In genomic region chr11:117842131-117842941, GRCh38 we compare ENCODE assay signal across 18 cellular contexts. TPM values are rescaled to one million over a fixed set of nuclear protein-coding genes. Genes with fewer than 3 reads are reported as not detected.
DNase-seq lines count a peak whose midpoint lies in the region; ATAC-seq, FAIRE-seq and TF ChIP-seq lines count a peak whose summit lies in the region.
"Had no signal": no experiment of that assay in that cellular context is flagged by ENCODE, and none has a peak within 500 bp of the region (broad histone marks: within the 10 kb centered on the region; RNA-seq: fewer than 3 reads in every experiment).

No MANE protein-coding gene starts in this region.

- H3K4me2 ChIP-seq in H1 (ENCODE audit: insufficient read depth in 1 of 2, low read depth in 2 of 2, low read length in 2 of 2) = no peak overlapping the region

- H2BK15ac ChIP-seq in H1 (ENCODE audit: low read length) = no peak overlapping the region

- no peak overlapping the region for H2BK20ac ChIP-seq in H1 (ENCODE audit: low read length)

- no peak for TF ChIP-seq RAD21 in H1 (IDR thresholded peaks at IDR 0.05 in 1 of 2, conservative IDR thresholded peaks at IDR 0.05 in 1 of 2; ENCODE audit: low read depth in 2 of 2, low read length in 2 of 2)

- no peak overlapping the region for H3K56ac ChIP-seq in H1 (replicated peaks; ENCODE audit: insufficient read length, low read depth, low read length)

- H2AK5ac ChIP-seq in H1 (ENCODE audit: low read depth, low read length) = no peak overlapping the region

- intact Hi-C loops in naive thymus-derived CD4-positive, alpha-beta T cell (cut with micrococcal nuclease) = no loop called here
- intact Hi-C loops in vagina (cut with DNase I) = loop anchor here (2.0 kb wide), 1 partner anchor 104 kb away; no protein-coding TSS in a partner anchor

- TF ChIP-seq POLR2A in H1 (IDR thresholded peaks at IDR 0.05; ENCODE audit: control extremely low read depth in 1 of 2, low read depth in 2 of 2, low read length in 2 of 2) = no peak
- no peak for TF ChIP-seq POLR2A in vagina (IDR thresholded peaks at IDR 0.05)

- H4K5ac ChIP-seq in H1 (ENCODE audit: insufficient read length, low read depth, low read length) = no peak overlapping the region

- no peak overlapping the region for H3K9ac ChIP-seq in H1 (replicated peaks in 1 of 4; ENCODE audit: extremely low read depth in 1 of 4, low read depth in 3 of 4, low read length in 3 of 4)

- H3K9me3 Mint-ChIP-seq in activated naive CD8-positive, alpha-beta T cell treated with anti-CD3 and anti-CD28 coated beads, Interleukin-2, amount 10 ng/mL, durations not matched to agents 7 days and 5 days = no peaks in the 10 kb centered on the region
- H3K9me3 Mint-ChIP-seq in activated naive CD8-positive, alpha-beta T cell treated with anti-CD3 and anti-CD28 coated beads, Interleukin-2, amount 50 U/mL, for 24 hours = no peaks in the 10 kb centered on the region
- H3K9me3 Mint-ChIP-seq in naive thymus-derived CD4-positive, alpha-beta T cell = no peaks in the 10 kb centered on the region
- H3K9me3 Mint-ChIP-seq: activated T-cell treated with anti-CD3 and anti-CD28 coated beads, Interleukin-2, amount 50 U/mL, for 24 hours had no signal

- H3K4me3 ChIP-seq in H1 (ENCODE audit: extremely low read depth in 1 of 4, insufficient read depth in 2 of 4, low read depth in 3 of 4, low read length in 4 of 4) (no peak overlapping the region), vagina (no peak overlapping the region)
- H3K4me3 ChIP-seq in naive thymus-derived CD4-positive, alpha-beta T cell (ENCODE audit: low read length) = no peak overlapping the region
- H3K4me3 ChIP-seq: tibial nerve had no signal

- H2BK120ac ChIP-seq in H1 (replicated peaks; ENCODE audit: low read depth, low read length) = no peak overlapping the region

- H3K27ac ChIP-seq in H1 (ENCODE audit: low read depth, low read length) = no peak overlapping the region
- H3K27ac ChIP-seq in naive thymus-derived CD4-positive, alpha-beta T cell (ENCODE audit: low read depth, low read length) = no peak overlapping the region
- H3K27ac ChIP-seq in vagina = no peak overlapping the region

- H3K36me3 ChIP-seq in H1 (ENCODE audit: control insufficient read depth in 2 of 4, insufficient read depth in 4 of 4, low read length in 3 of 4) = no peaks in the 10 kb centered on the region; a peak in 1 of 8 replicates
- no peaks in the 10 kb centered on the region for H3K36me3 ChIP-seq in naive thymus-derived CD4-positive, alpha-beta T cell (ENCODE audit: control insufficient read depth in 2 of 3, insufficient read depth in 3 of 3, low read length in 3 of 3)
- H3K36me3 ChIP-seq in vagina = no peaks in the 10 kb centered on the region

- WGBS in H1 (ENCODE audit: extremely low coverage in 1 of 2, insufficient coverage in 1 of 2, insufficient read length in 1 of 2, insufficient replicate concordance in 2 of 2, low coverage in 1 of 2, low lambda C conversion rate in 2 of 2, missing lambda C conversion rate in 1 of 2), 2 experiments = 83% methylated on average over 16 of the region's 16 CpGs; no CpG with 5 or more reads in 1 of the 2 experiments

- H3K4me1 Mint-ChIP-seq in activated naive CD8-positive, alpha-beta T cell treated with anti-CD3 and anti-CD28 coated beads, Interleukin-2, amount 10 ng/mL, durations not matched to agents 7 days and 5 days = peaks cover 15% of the 10 kb centered on the region
- peaks cover 6% of the 10 kb centered on the region for H3K4me1 Mint-ChIP-seq in activated naive CD8-positive, alpha-beta T cell treated with anti-CD3 and anti-CD28 coated beads, Interleukin-2, amount 50 U/mL, for 24 hours
- H3K4me1 Mint-ChIP-seq in naive thymus-derived CD4-positive, alpha-beta T cell = peaks cover 0 to 12% (median 0%) of the 10 kb centered on the region in 7 donors

- H2BK12ac ChIP-seq in H1 (ENCODE audit: low read depth, low read length) = no peak overlapping the region

- H4K8ac ChIP-seq in H1 (ENCODE audit: extremely low read depth, insufficient read depth, low read length) = 0 out of 2 replicates have a peak overlapping the region, but pooled peaks have one; percentile 28

- TF ChIP-seq EP300 in H1 (IDR thresholded peaks at IDR 0.05; ENCODE audit: borderline replicate concordance in 1 of 2, low read depth in 2 of 2, low read length in 2 of 2) = no peak

- peak; percentile 21 for DNase-seq in activated naive CD8-positive, alpha-beta T cell treated with anti-CD3 and anti-CD28 coated beads, Interleukin-2, amount 10 ng/mL, durations not matched to agents 7 days and 5 days
- DNase-seq in activated naive CD8-positive, alpha-beta T cell treated with anti-CD3 and anti-CD28 coated beads, Interleukin-2, amount 50 U/mL, for 24 hours = no peak
- DNase-seq in H1 (ENCODE audit: low read depth in 1 of 2, low spot score in 2 of 2) (peak in 1 of 2 experiments; percentile 39), vagina (ENCODE audit: extremely low spot score in 2 of 2) (peak; percentile 81 to 82), COLO829 (ENCODE audit: low spot score) (no peak)
- DNase-seq in naive thymus-derived CD4-positive, alpha-beta T cell = no peak
- DNase-seq: ACHN; activated T-cell treated with anti-CD3 and anti-CD28 coated beads, Interleukin-2, amount 50 U/mL, for 24 hours; DMS53; midbrain; NCI-H2227 treated with DMSO at 0.1 percent for 48 hours had no signal

- POLR2A ChIA-PET in activated naive CD8-positive, alpha-beta T cell treated with anti-CD3 and anti-CD28 coated beads, Interleukin-2, amount 10 ng/mL, durations not matched to agents 7 days and 5 days (lab: Charles Lee) = interaction anchor here (0.7 to 1.1 kb wide), 3 partner anchors 25 to 111 kb away, joined by 3 to 5 read pairs (median 5); no protein-coding TSS in a partner anchor
- POLR2A ChIA-PET in H1 (lab: Charles Lee; ENCODE audit: partially characterized antibody) = interaction anchor here (0.7 kb wide), 1 partner anchor 209 kb away, joined by 3 read pairs; no protein-coding TSS in a partner anchor
- POLR2A ChIA-PET in naive thymus-derived CD4-positive, alpha-beta T cell (lab: Charles Lee) = interaction anchor here (1.1 to 3.3 kb wide), 4 partner anchors 13 to 211 kb away, joined by 3 to 24 read pairs (median 8); no protein-coding TSS in a partner anchor

- H3K27me3 ChIP-seq in H1 (replicated peaks in 1 of 4; ENCODE audit: control insufficient read depth in 3 of 4, extremely low read depth in 1 of 4, insufficient read depth in 3 of 4, low read length in 3 of 4) (no peaks in the 10 kb centered on the region), vagina (no peaks in the 10 kb centered on the region)
- H3K27me3 ChIP-seq in naive thymus-derived CD4-positive, alpha-beta T cell (ENCODE audit: control insufficient read depth in 2 of 2, insufficient read depth in 2 of 2, low read length in 2 of 2) = no peaks in the 10 kb centered on the region
- H3K27me3 ChIP-seq: tibial nerve had no signal

- H4K20me1 ChIP-seq in H1 (replicated peaks in 1 of 2; ENCODE audit: control insufficient read depth in 1 of 2, insufficient read depth in 2 of 2, low read length in 2 of 2) = peaks cover 0 to 2% of the 10 kb centered on the region in 2 experiments

- no peaks in the 10 kb centered on the region; the same call in 1 of the 2 replicates for H3K23me2 ChIP-seq in H1 (ENCODE audit: low read depth, low read length)

- no peaks in the 10 kb centered on the region for H3K79me1 ChIP-seq in H1 (ENCODE audit: low read depth, low read length)

- TF ChIP-seq CTCF in H1 (IDR thresholded peaks at IDR 0.05; ENCODE audit: control extremely low read depth in 1 of 3, insufficient read depth in 1 of 3, low read depth in 1 of 3, low read length in 3 of 3) = no peak
- no peak for TF ChIP-seq CTCF in vagina (IDR thresholded peaks at IDR 0.05)

- H3K4me1 ChIP-seq in H1 (replicated peaks in 1 of 4; ENCODE audit: control insufficient read depth in 3 of 4, insufficient read depth in 4 of 4, low read length in 3 of 4) = peaks cover 0 to 6% (median 0%) of the 10 kb centered on the region in 4 experiments; a peak in 2 of 7 replicates
- H3K4me1 ChIP-seq in naive thymus-derived CD4-positive, alpha-beta T cell (ENCODE audit: control insufficient read depth in 2 of 2, insufficient read depth in 2 of 2, low read length in 2 of 2) = peaks cover 6 to 9% of the 10 kb centered on the region in 2 donors
- H3K4me1 ChIP-seq in vagina = no peaks in the 10 kb centered on the region

- H3K9me3 ChIP-seq in H1 (ENCODE audit: insufficient read depth in 2 of 2, low read depth in 1 of 2, low read length in 1 of 2) (no peaks in the 10 kb centered on the region), vagina (no peaks in the 10 kb centered on the region)
- H3K9me3 ChIP-seq in naive thymus-derived CD4-positive, alpha-beta T cell (ENCODE audit: control insufficient read depth in 2 of 3, low read length in 3 of 3) = no peaks in the 10 kb centered on the region
- H3K9me3 ChIP-seq: tibial nerve had no signal

- ATAC-seq in activated naive CD8-positive, alpha-beta T cell treated with anti-CD3 and anti-CD28 coated beads, Interleukin-2, amount 10 ng/mL, durations not matched to agents 7 days and 5 days (ENCODE audit: low read depth) = no peak
- ATAC-seq in activated naive CD8-positive, alpha-beta T cell treated with anti-CD3 and anti-CD28 coated beads, Interleukin-2, amount 50 U/mL, for 24 hours = no peak
- peak; percentile 81 for ATAC-seq in naive thymus-derived CD4-positive, alpha-beta T cell
- ATAC-seq in GM21423 (IDR thresholded peaks at IDR 0.05; ENCODE audit: unreplicated experiment) = no peak
- ATAC-seq in GM21390 (IDR thresholded peaks at IDR 0.05; ENCODE audit: unreplicated experiment) = no peak

- H3K36me3 Mint-ChIP-seq in activated naive CD8-positive, alpha-beta T cell treated with anti-CD3 and anti-CD28 coated beads, Interleukin-2, amount 10 ng/mL, durations not matched to agents 7 days and 5 days = no peaks in the 10 kb centered on the region
- H3K36me3 Mint-ChIP-seq in activated naive CD8-positive, alpha-beta T cell treated with anti-CD3 and anti-CD28 coated beads, Interleukin-2, amount 50 U/mL, for 24 hours (ENCODE audit: low read depth) = no peaks in the 10 kb centered on the region
- no peaks in the 10 kb centered on the region for H3K36me3 Mint-ChIP-seq in naive thymus-derived CD4-positive, alpha-beta T cell

- no peak overlapping the region for H2AFZ ChIP-seq in H1 (ENCODE audit: low read length)

- no peak overlapping the region for H3K18ac ChIP-seq in H1 (ENCODE audit: extremely low read depth, low read length)

- peaks cover 7% of the 10 kb centered on the region for H3K27me3 Mint-ChIP-seq in activated naive CD8-positive, alpha-beta T cell treated with anti-CD3 and anti-CD28 coated beads, Interleukin-2, amount 10 ng/mL, durations not matched to agents 7 days and 5 days
- no peaks in the 10 kb centered on the region for H3K27me3 Mint-ChIP-seq in activated naive CD8-positive, alpha-beta T cell treated with anti-CD3 and anti-CD28 coated beads, Interleukin-2, amount 50 U/mL, for 24 hours
- peaks cover 0 to 41% (median 0%) of the 10 kb centered on the region in 5 donors for H3K27me3 Mint-ChIP-seq in naive thymus-derived CD4-positive, alpha-beta T cell
- H3K27me3 Mint-ChIP-seq: activated T-cell treated with anti-CD3 and anti-CD28 coated beads, Interleukin-2, amount 50 U/mL, for 24 hours had no signal

- no peak overlapping the region for H3K23ac ChIP-seq in H1 (ENCODE audit: insufficient read length)

- no peak for FAIRE-seq in H1 (lab: Jason Lieb, UNC)
- FAIRE-seq: endometrium, GM12891, RCC 7860 had no signal

- H3K79me2 ChIP-seq in H1 (ENCODE audit: control insufficient read depth in 1 of 2, insufficient read depth in 2 of 2, low read length in 2 of 2) = no peaks in the 10 kb centered on the region

- no peak overlapping the region for H4K91ac ChIP-seq in H1 (replicated peaks; ENCODE audit: insufficient read length, low read length)

- CTCF ChIA-PET in H1 (lab: Charles Lee; ENCODE audit: partially characterized antibody) = interaction anchor here (0.6 to 5.8 kb wide), 35 partner anchors 10 to 419 kb away, joined by 3 to 142 read pairs (median 5); partner anchors contain the start of gene FXYD2
- CTCF ChIA-PET in naive thymus-derived CD4-positive, alpha-beta T cell (lab: Charles Lee) = interaction anchor here (0.7 to 6.3 kb wide), 10 partner anchors 9 to 329 kb away, joined by 3 to 153 read pairs (median 11); partner anchors contain the start of gene FXYD2

- no peak overlapping the region for H3K4me3 Mint-ChIP-seq in activated naive CD8-positive, alpha-beta T cell treated with anti-CD3 and anti-CD28 coated beads, Interleukin-2, amount 10 ng/mL, durations not matched to agents 7 days and 5 days
- no peak overlapping the region for H3K4me3 Mint-ChIP-seq in activated naive CD8-positive, alpha-beta T cell treated with anti-CD3 and anti-CD28 coated beads, Interleukin-2, amount 50 U/mL, for 24 hours
- H3K4me3 Mint-ChIP-seq in naive thymus-derived CD4-positive, alpha-beta T cell = no peak overlapping the region
- H3K4me3 Mint-ChIP-seq: activated T-cell treated with anti-CD3 and anti-CD28 coated beads, Interleukin-2, amount 50 U/mL, for 24 hours had no signal

- H2BK5ac ChIP-seq in H1 (ENCODE audit: low read depth, low read length) = no peak overlapping the region

- H3K4ac ChIP-seq in H1 (replicated peaks; ENCODE audit: insufficient read length, low read depth, low read length) = no peak overlapping the region

- no peak overlapping the region for H3K14ac ChIP-seq in H1 (ENCODE audit: insufficient read length)

- no peak overlapping the region for H3K27ac Mint-ChIP-seq in activated naive CD8-positive, alpha-beta T cell treated with anti-CD3 and anti-CD28 coated beads, Interleukin-2, amount 10 ng/mL, durations not matched to agents 7 days and 5 days
- H3K27ac Mint-ChIP-seq in activated naive CD8-positive, alpha-beta T cell treated with anti-CD3 and anti-CD28 coated beads, Interleukin-2, amount 50 U/mL, for 24 hours = no peak overlapping the region
- peak overlapping the region in 2 of 9 donors; percentile 40 to 53 for H3K27ac Mint-ChIP-seq in naive thymus-derived CD4-positive, alpha-beta T cell
- H3K27ac Mint-ChIP-seq: activated T-cell treated with anti-CD3 and anti-CD28 coated beads, Interleukin-2, amount 50 U/mL, for 24 hours had no signal

RNA-seq across cellular contexts. Expression of gene FXYD2, which starts 17.8 kb away (rescaled TPM):
- 10 to 100 TPM; 28.0 to 31.2 TPM for total RNA-seq in activated naive CD8-positive, alpha-beta T cell treated with anti-CD3 and anti-CD28 coated beads, Interleukin-2, amount 10 ng/mL, durations not matched to agents 7 days and 5 days
- total RNA-seq in H1 (2021; fragmentation: NEBNext Ultra II Directional; extraction: Animal tissue kit (Norgen Biotek cat#: 25700)) = 0.99 and 1.1 TPM in 2 replicates
- polyA plus RNA-seq in H1 (2011; rRNA removed) = 0.89 and 1.6 TPM in 2 replicates
- polyA plus RNA-seq in H1 (2011; cell fraction: cytosol; rRNA removed) = 1.2 TPM
- polyA plus RNA-seq in H1 (2011; cell fraction: nucleus; rRNA removed) = 3.1 TPM
- polyA plus RNA-seq in H1 (2012, experiment 1 of 2) = 0.84 to 1.1 TPM (median 0.98 TPM) in 4 replicates
- 0.21 TPM for polyA plus RNA-seq in H1 (2012, experiment 2 of 2)
- 2.0 TPM for polyA plus RNA-seq in H1 (2013, experiment 1 of 2)
- 1.2 TPM for polyA plus RNA-seq in H1 (2013, experiment 2 of 2)
- 0.95 and 1.7 TPM in 2 replicates for polyA minus RNA-seq in H1 (2011; rRNA and poly(A)+ RNA removed)
- 0.59 TPM for polyA minus RNA-seq in H1 (2011; cell fraction: cytosol; rRNA and poly(A)+ RNA removed)
- 4.4 TPM for polyA minus RNA-seq in H1 (2011; cell fraction: nucleus; rRNA and poly(A)+ RNA removed)
- total RNA-seq in naive thymus-derived CD4-positive, alpha-beta T cell = 1 to 10 TPM; 3.1 to 6.7 (median 4.4) TPM
- 10 to 100 TPM; 11.2 to 25.6 TPM for polyA plus RNA-seq in naive thymus-derived CD4-positive, alpha-beta T cell
- total RNA-seq in vagina = 2.7 TPM
- total RNA-seq: LHCN-M2 had no signal

RNA-seq across cellular contexts. Expression of gene FXYD6, which starts 34.1 kb away (rescaled TPM):
- total RNA-seq in activated naive CD8-positive, alpha-beta T cell treated with anti-CD3 and anti-CD28 coated beads, Interleukin-2, amount 10 ng/mL, durations not matched to agents 7 days and 5 days = under 1 TPM in 1 of 2 experiments, not detected in 1; 0.31 TPM
- total RNA-seq in H1 (2021; fragmentation: NEBNext Ultra II Directional; extraction: Animal tissue kit (Norgen Biotek cat#: 25700)) = 44.6 and 50.0 TPM in 2 replicates
- 117 and 151 TPM in 2 replicates for polyA plus RNA-seq in H1 (2011; rRNA removed)
- polyA plus RNA-seq in H1 (2011; cell fraction: cytosol; rRNA removed) = 117 TPM
- polyA plus RNA-seq in H1 (2011; cell fraction: nucleus; rRNA removed) = 137 TPM
- polyA plus RNA-seq in H1 (2012, experiment 1 of 2) = 45.7 to 68.5 TPM (median 67.3 TPM) in 4 replicates
- 67.1 TPM for polyA plus RNA-seq in H1 (2012, experiment 2 of 2)
- 51.8 TPM for polyA plus RNA-seq in H1 (2013, experiment 1 of 2)
- polyA plus RNA-seq in H1 (2013, experiment 2 of 2) = 57.8 TPM
- polyA minus RNA-seq in H1 (2011; rRNA and poly(A)+ RNA removed) = 64.2 and 70.4 TPM in 2 replicates
- polyA minus RNA-seq in H1 (2011; cell fraction: cytosol; rRNA and poly(A)+ RNA removed) = 17.0 TPM
- 34.0 TPM for polyA minus RNA-seq in H1 (2011; cell fraction: nucleus; rRNA and poly(A)+ RNA removed)
- 1 to 10 TPM in 1 of 5 experiments, under 1 TPM in 2, not detected in 2; 0.10 to 5.4 (median 0.98) TPM for total RNA-seq in naive thymus-derived CD4-positive, alpha-beta T cell
- not detected for polyA plus RNA-seq in naive thymus-derived CD4-positive, alpha-beta T cell
- total RNA-seq in vagina = 75.4 TPM

RNA-seq across cellular contexts. Expression of gene DSCAML1, which starts 45.3 kb away (rescaled TPM):
- 1 to 10 TPM; 1.4 to 3.1 TPM for total RNA-seq in activated naive CD8-positive, alpha-beta T cell treated with anti-CD3 and anti-CD28 coated beads, Interleukin-2, amount 10 ng/mL, durations not matched to agents 7 days and 5 days
- 0.19 and 0.27 TPM in 2 replicates for total RNA-seq in H1 (2021; fragmentation: NEBNext Ultra II Directional; extraction: Animal tissue kit (Norgen Biotek cat#: 25700))
- polyA plus RNA-seq in H1 (2011; rRNA removed) = 0.24 and 0.25 TPM in 2 replicates
- polyA plus RNA-seq in H1 (2011; cell fraction: cytosol; rRNA removed) = 0.16 TPM
- polyA plus RNA-seq in H1 (2011; cell fraction: nucleus; rRNA removed) = 0.39 TPM
- 0.08 to 0.35 TPM (median 0.18 TPM) in 4 replicates for polyA plus RNA-seq in H1 (2012, experiment 1 of 2)
- 0.04 TPM for polyA plus RNA-seq in H1 (2012, experiment 2 of 2)
- 0.10 TPM for polyA plus RNA-seq in H1 (2013, experiment 1 of 2)
- polyA plus RNA-seq in H1 (2013, experiment 2 of 2) = 0.22 TPM
- polyA minus RNA-seq in H1 (2011; rRNA and poly(A)+ RNA removed) = 0.10 and 0.54 TPM in 2 replicates
- polyA minus RNA-seq in H1 (2011; cell fraction: cytosol; rRNA and poly(A)+ RNA removed) = not detected
- 3.2 TPM for polyA minus RNA-seq in H1 (2011; cell fraction: nucleus; rRNA and poly(A)+ RNA removed)
- 1 to 10 TPM in 1 of 5 experiments, under 1 TPM in 4; 0.17 to 1.3 (median 0.60) TPM for total RNA-seq in naive thymus-derived CD4-positive, alpha-beta T cell
- not detected for polyA plus RNA-seq in naive thymus-derived CD4-positive, alpha-beta T cell
- total RNA-seq in vagina = 0.25 TPM
- total RNA-seq: LHCN-M2 had no signal

Comparison
In these comparisons a context has a peak if more than half of its experiments do, and no peak if none do; other contexts are left out.
1. DNase-seq: peak in activated naive CD8-positive, alpha-beta T cell treated with anti-CD3 and anti-CD28 coated beads, Interleukin-2, amount 10 ng/mL, durations not matched to agents 7 days and 5 days (single experiment) and vagina (2 of 2); none in activated naive CD8-positive, alpha-beta T cell treated with anti-CD3 and anti-CD28 coated beads, Interleukin-2, amount 50 U/mL, for 24 hours (single experiment), naive thymus-derived CD4-positive, alpha-beta T cell (0 of 9) and COLO829 (single experiment).